24 cellular contexts compared by ENCODE assay signal in the genomic region with DNA sequence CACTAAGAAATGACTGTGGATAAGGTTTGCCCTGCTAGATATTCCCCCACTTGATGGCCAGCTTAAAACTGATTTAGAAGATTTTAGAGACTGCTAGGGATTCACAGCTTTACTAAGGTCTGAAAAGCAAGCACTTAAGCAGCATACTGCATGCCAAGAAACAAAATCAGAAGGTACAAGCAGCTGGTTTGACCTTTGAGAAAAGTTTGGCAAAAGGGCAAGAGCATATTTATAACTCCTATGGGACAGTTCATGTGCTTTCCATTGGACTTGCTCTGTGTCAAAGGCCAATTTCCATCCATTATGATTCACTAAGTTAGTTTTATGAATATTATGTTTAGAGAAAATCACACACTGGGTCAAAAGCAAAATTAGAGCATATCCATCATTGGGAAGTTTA.
"Had no signal": no experiment of that assay in that cellular context is flagged by ENCODE, and none has a peak within 500 bp of the region (broad histone marks: within the 10 kb centered on the region; RNA-seq: fewer than 3 reads in every experiment).

No MANE protein-coding gene starts in this region.

- H3K27ac ChIP-seq: esophagus squamous epithelium, foreskin keratinocyte, neutrophil, pancreas, skin epidermis, spleen, suprapubic skin had no signal

- H3K4me1 ChIP-seq: foreskin keratinocyte, spleen had no signal

- H3K4me3 ChIP-seq: esophagus squamous epithelium, mucosa of descending colon, pancreas, skin epidermis, spleen, suprapubic skin had no signal

- DNase-seq: central memory CD4-positive, alpha-beta T cell; dermis blood vessel endothelial cell; effector memory CD8-positive, alpha-beta T cell; erythroblast; esophagus squamous epithelium; foreskin keratinocyte; hypothalamus; immature natural killer cell; islet precursor cell; kidney glomerular epithelial cell; left colon; mesenchymal stem cell; mucosa of descending colon; naive B cell; pancreas; right cardiac atrium; spleen; stimulated activated CD4-positive, alpha-beta T cell treated with anti-CD3 and anti-CD28 coated beads, Interleukin-4, amount 100 ng/mL, for 4 hours; stimulated activated naive CD8-positive, alpha-beta T cell treated with anti-CD3 and anti-CD28 coated beads, Interleukin-15, Interleukin-2, amounts not matched to agents 100 U/mL and 50 U/mL, for 24 hours had no signal

- H3K27me3 ChIP-seq: esophagus squamous epithelium, foreskin keratinocyte, neutrophil, pancreas, spleen, suprapubic skin had no signal

- H3K36me3 ChIP-seq: esophagus squamous epithelium, neutrophil, pancreas, spleen, suprapubic skin had no signal

- ATAC-seq: effector memory CD8-positive, alpha-beta T cell; foreskin keratinocyte; left colon; mucosa of descending colon; natural killer cell treated with Interleukin-12 subunit alpha and Interleukin-12 subunit beta and Interleukin-15 and Interleukin-18, amount 100 ng/mL, for 72 hours; pancreas; stimulated activated memory B cell treated with anti-CD40 and anti-IgM and Interleukin-4, amounts not matched to agents 10 μg/mL and 1 μg/mL and 100 μg/mL, for 72 hours; stimulated activated naive CD8-positive, alpha-beta T cell treated with anti-CD3 and anti-CD28 coated beads, Interleukin-15, Interleukin-2, amounts not matched to agents 100 U/mL and 50 U/mL, for 24 hours had no signal

- H3K9me3 ChIP-seq: esophagus squamous epithelium, mucosa of descending colon, neutrophil, pancreas, suprapubic skin had no signal
